Comparison of ENCODE assay signal across 30 cellular contexts in genomic region chr7:15609287-15609686, GRCh38. TPM values are rescaled to one million over a fixed set of nuclear protein-coding genes. Genes with fewer than 3 reads are reported as not detected.
DNase-seq lines count a peak whose midpoint lies in the region; ATAC-seq and TF ChIP-seq lines count a peak whose summit lies in the region.
"Had no signal": no experiment of that assay in that cellular context is flagged by ENCODE, and none has a peak within 500 bp of the region (broad histone marks: within the 10 kb centered on the region; RNA-seq: fewer than 3 reads in every experiment).

No MANE protein-coding gene starts in this region.

- no peaks in the 10 kb centered on the region for H3K36me3 ChIP-seq in A673 (ENCODE audit: insufficient read depth, low read length, poor library complexity, severe bottlenecking)
- H3K36me3 ChIP-seq: BLaER1 treated with 17β-estradiol and CSF1 and Interleukin-3, amounts not matched to agents 10 nM and 100 nM; HAP-1; SJSA1 had no signal

- intact Hi-C loops in A673 (cut with micrococcal nuclease; ENCODE audit: unreplicated experiment) = no loop called here
- intact Hi-C loops in CD4-positive, alpha-beta T cell (cut with DNase I, micrococcal nuclease) = no loop called here

- no peak for ATAC-seq in CD4-positive, alpha-beta T cell (ENCODE audit: poor library complexity)
- ATAC-seq: GM12878 had no signal

- no peaks in the 10 kb centered on the region for H3K27me3 Mint-ChIP-seq in CD4-positive, alpha-beta T cell
- H3K27me3 Mint-ChIP-seq: CD4-positive, alpha-beta memory T cell; IgD-negative memory B cell had no signal

- H3K27ac Mint-ChIP-seq in CD4-positive, alpha-beta T cell = no peak overlapping the region
- H3K27ac Mint-ChIP-seq: CD4-positive, alpha-beta memory T cell; HFFc6; IgD-negative memory B cell had no signal

- H3K36me3 Mint-ChIP-seq in CD4-positive, alpha-beta T cell (ENCODE audit: low read depth) = no peaks in the 10 kb centered on the region
- H3K36me3 Mint-ChIP-seq: CD4-positive, alpha-beta memory T cell; IgD-negative memory B cell had no signal

- H3K27me3 ChIP-seq in A673 (replicated peaks; ENCODE audit: insufficient read depth, low read depth, low read length, poor library complexity) = no peaks in the 10 kb centered on the region
- H3K27me3 ChIP-seq in CD4-positive, alpha-beta T cell (ENCODE audit: control insufficient read depth, insufficient read depth, low read length) = no peaks in the 10 kb centered on the region
- H3K27me3 ChIP-seq: BLaER1 treated with 17β-estradiol and CSF1 and Interleukin-3, amounts not matched to agents 10 nM and 100 nM; SJSA1 had no signal

- H3K9me3 ChIP-seq in A673 (ENCODE audit: low read depth, low read length, poor library complexity, severe bottlenecking) = no peaks in the 10 kb centered on the region
- no peaks in the 10 kb centered on the region for H3K9me3 ChIP-seq in CD4-positive, alpha-beta T cell (ENCODE audit: control insufficient read depth, low read length)
- H3K9me3 ChIP-seq: BLaER1 treated with 17β-estradiol and CSF1 and Interleukin-3, amounts not matched to agents 10 nM and 100 nM; HAP-1; SJSA1 had no signal

- CTCF ChIA-PET in A673 (lab: Charles Lee) = no interaction called here
- CTCF ChIA-PET in CD4-positive, alpha-beta T cell (lab: Charles Lee) = no interaction called here

- H3K4me1 ChIP-seq in A673 (ENCODE audit: insufficient read depth, low read length, poor library complexity, severe bottlenecking) = no peaks in the 10 kb centered on the region
- H3K4me1 ChIP-seq: BLaER1 treated with 17β-estradiol and CSF1 and Interleukin-3, amounts not matched to agents 10 nM and 100 nM; SJSA1 had no signal

- no peak overlapping the region for H3K4me3 ChIP-seq in choroid plexus epithelial cell (ENCODE audit: low read depth, low read length)
- H3K4me3 ChIP-seq in A673 (ENCODE audit: low read depth, low read length, poor library complexity, severe bottlenecking) = no peak overlapping the region
- H3K4me3 ChIP-seq: BLaER1 treated with 17β-estradiol and CSF1 and Interleukin-3, amounts not matched to agents 10 nM and 100 nM; GM12878; HAP-1; SJSA1 had no signal

- H3K4me1 Mint-ChIP-seq in CD4-positive, alpha-beta T cell (ENCODE audit: low read depth) = no peaks in the 10 kb centered on the region
- H3K4me1 Mint-ChIP-seq: CD4-positive, alpha-beta memory T cell; IgD-negative memory B cell had no signal

- no peak overlapping the region for H3K27ac ChIP-seq in A673 (ENCODE audit: low read depth, low read length, poor library complexity, severe bottlenecking)
- H3K27ac ChIP-seq in CD4-positive, alpha-beta T cell (ENCODE audit: low read depth, low read length) = no peak overlapping the region
- H3K27ac ChIP-seq: BLaER1 treated with 17β-estradiol and CSF1 and Interleukin-3, amounts not matched to agents 10 nM and 100 nM; SJSA1 had no signal

- no peak overlapping the region for H3K4me3 Mint-ChIP-seq in CD4-positive, alpha-beta T cell
- H3K4me3 Mint-ChIP-seq: CD4-positive, alpha-beta memory T cell; HFFc6; IgD-negative memory B cell had no signal

- DNase-seq in NCI-H2029 (lab: John Stamatoyannopoulos, UW) (peak; percentile 3), NCI-H2029 treated with DMSO at 0.1 percent for 48 hours (lab: John Stamatoyannopoulos, UW) (no peak), NCI-H2171 (lab: John Stamatoyannopoulos, UW) (peak; percentile 37), choroid plexus epithelial cell (ENCODE audit: low read depth) (peak; percentile 11), A673 (ENCODE audit: low spot score) (no peak)
- no peak for DNase-seq in stimulated activated CD4-positive, alpha-beta T cell treated with anti-CD3 and anti-CD28 coated beads, Interleukin-2, amount 100 ng/mL, for 24 hours
- DNase-seq in CD4-positive, alpha-beta T cell = no peak
- DNase-seq: 8988T; AML-193; CD4-positive, alpha-beta memory T cell; COR-L47; DMS79; EL; GDM1; GOT3; HFFc6; Kasumi-1; NCI-H1092 treated with DMSO at 0.1 percent for 48 hours; NCI-H1436; NCI-H187; NCI-H446; NCI-H526; Right ventricle myocardium superior; T-helper 1 cell had no signal

- BruUV-seq in A673 (replicated peaks; lab: Mats Ljungman, UMichigan) = no TSS peak

- no peaks in the 10 kb centered on the region for H3K9me3 Mint-ChIP-seq in CD4-positive, alpha-beta T cell
- H3K9me3 Mint-ChIP-seq: HFFc6 had no signal

- POLR2A ChIA-PET in A673 (lab: Charles Lee; ENCODE audit: low non-redundant PET) = no interaction called here
- POLR2A ChIA-PET in CD4-positive, alpha-beta T cell (lab: Charles Lee) = no interaction called here

- no peak for TF ChIP-seq CTCF in choroid plexus epithelial cell (conservative IDR thresholded peaks at IDR 0.05; ENCODE audit: low read depth, low read length)
- no peak for TF ChIP-seq CTCF in A673 (conservative IDR thresholded peaks at IDR 0.05; ENCODE audit: low read depth, low read length)
- no peak for TF ChIP-seq CTCF in CD4-positive, alpha-beta T cell (IDR thresholded peaks at IDR 0.05)

RNA-seq across cellular contexts. Expression of gene AGMO, which starts 47.5 kb away (rescaled TPM):
- total RNA-seq in A673 (2021) = 0.26 TPM in 1 of 2 replicates, not detected in the other
- not detected for total RNA-seq in CD4-positive, alpha-beta T cell
- total RNA-seq: CD4-positive, alpha-beta memory T cell; GM12878; M059J; SJSA1 had no signal

Comparison
In these comparisons a context has a peak if more than half of its experiments do, and no peak if none do; other contexts are left out.
1. DNase-seq: peak in NCI-H2029 (single experiment), NCI-H2171 (single experiment) and choroid plexus epithelial cell (single experiment); none in NCI-H2029 treated with DMSO at 0.1 percent for 48 hours (single experiment), A673 (single experiment), stimulated activated CD4-positive, alpha-beta T cell treated with anti-CD3 and anti-CD28 coated beads, Interleukin-2, amount 100 ng/mL, for 24 hours (0 of 2) and CD4-positive, alpha-beta T cell (0 of 10).